Comparison of ENCODE assay signal across 32 cellular contexts in the genomic region with DNA sequence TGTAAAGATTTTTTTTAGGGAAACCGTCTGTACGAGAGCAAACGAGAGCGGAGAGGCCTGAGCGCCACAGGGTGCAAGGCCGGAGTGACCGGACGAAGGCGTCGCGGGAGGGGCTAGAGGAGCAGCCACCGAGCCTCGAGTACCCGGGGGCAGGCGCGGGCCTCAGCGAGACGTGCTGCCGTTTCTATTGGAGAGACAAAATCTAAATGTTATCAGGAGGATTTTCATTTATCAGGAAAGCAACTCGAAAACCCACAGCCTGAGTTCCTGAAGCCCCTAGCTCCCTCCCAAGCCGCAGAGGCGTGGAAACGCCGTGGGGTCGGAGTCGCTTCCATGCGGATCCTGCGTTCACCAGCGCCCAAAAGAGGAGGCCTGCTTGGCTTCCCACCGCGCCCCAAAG.
"Had no signal": no experiment of that assay in that cellular context is flagged by ENCODE, and none has a peak within 500 bp of the region (broad histone marks: within the 10 kb centered on the region; RNA-seq: fewer than 3 reads in every experiment).

No MANE protein-coding gene starts in this region.

- H3K9me2 ChIP-seq: SK-N-SH had no signal

- H3K9ac ChIP-seq: SK-N-SH had no signal

- H3K27me3 ChIP-seq: MG63, Peyer's patch, SJSA1 had no signal

- H3K4me3 ChIP-seq: MG63, Peyer's patch, SJSA1 had no signal

- DNase-seq: Kasumi-1, MG63, NCI-H1048, NCI-H1092 treated with DMSO at 0.1 percent for 48 hours, NCI-H1105 treated with DMSO at 0.1 percent for 48 hours, NCI-H1417, NCI-H1436, NCI-H146, NCI-H1694, NCI-H187, NCI-H1930, NCI-H2029 treated with DMSO at 0.1 percent for 48 hours, NCI-H2081 treated with DMSO at 0.1 percent for 48 hours, NCI-H2107, NCI-H2171, NCI-H226, NCI-H446 treated with DMSO at 0.1 percent for 48 hours, NCI-H510A, NCI-H524, NCI-H526, NCI-H69, NCI-H748 treated with DMSO at 0.1 percent for 48 hours, NCI-H82, OCI-M1, PC-3, Peyer's patch, Right ventricle myocardium superior, RPMI8226, SHP77 treated with DMSO at 0.1 percent for 48 hours, SK-N-SH, SW 1271 had no signal

- H3K9me3 ChIP-seq: MG63, Peyer's patch, SK-N-SH had no signal

- H3K27ac ChIP-seq: Peyer's patch, SJSA1 had no signal

- H3K4me2 ChIP-seq: SK-N-SH had no signal

- ATAC-seq: PC-3 had no signal

- H3K36me3 ChIP-seq: MG63, Peyer's patch, SJSA1 had no signal

- H3K4me1 ChIP-seq: Peyer's patch had no signal
